18 cellular contexts compared by ENCODE assay signal in the genomic region with DNA sequence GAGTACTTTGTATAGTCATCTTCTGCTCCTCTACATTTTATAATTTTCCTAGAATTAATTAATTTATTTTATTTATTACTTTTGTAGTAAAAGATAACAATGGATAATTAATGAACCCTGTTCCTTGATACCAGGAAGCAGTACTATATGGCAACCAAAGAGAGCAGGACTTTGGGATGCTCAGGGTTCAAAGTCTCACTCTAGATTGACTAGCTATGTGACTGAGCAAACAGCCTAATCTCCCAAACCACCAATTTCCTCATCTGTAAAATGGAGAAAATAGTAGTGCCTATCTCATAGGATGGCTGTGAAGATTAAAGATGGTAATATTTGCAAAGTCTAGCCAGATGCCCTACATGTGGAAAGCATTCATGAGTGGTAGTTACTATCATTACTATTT.
A peak's percentile ranks its signal among the peaks of the same experiment; 100 is the strongest.
DNase-seq lines count a peak whose midpoint lies in the region; ATAC-seq and TF ChIP-seq lines count a peak whose summit lies in the region.
"Had no signal": no experiment of that assay in that cellular context is flagged by ENCODE, and none has a peak within 500 bp of the region (broad histone marks: within the 10 kb centered on the region; RNA-seq: fewer than 3 reads in every experiment).

No MANE protein-coding gene starts in this region.

- H3K9me3 ChIP-seq in Caco-2: no peaks in the 10 kb centered on the region
- H3K9me3 ChIP-seq in colonic mucosa: no peaks in the 10 kb centered on the region
- no peaks in the 10 kb centered on the region for H3K9me3 ChIP-seq in mucosa of descending colon
- H3K9me3 ChIP-seq in right cardiac atrium (ENCODE audit: control insufficient read depth, low read length): no peaks in the 10 kb centered on the region
- H3K9me3 ChIP-seq: A549 had no signal

- ATAC-seq in mucosa of descending colon (peak; percentile 88), right cardiac atrium (no peak)
- ATAC-seq: A549, GM23338, HCT116 had no signal

- intact Hi-C loops in Caco-2 (cut with micrococcal nuclease; ENCODE audit: unreplicated experiment): loop anchor here (2.0 kb wide), 1 partner anchor 24 kb away; no protein-coding TSS in a partner anchor
- intact Hi-C loops in colonic mucosa (cut with DNase I): no loop called here
- intact Hi-C loops in mucosa of descending colon (cut with DNase I, micrococcal nuclease): no loop called here
- intact Hi-C loops in right cardiac atrium (cut with DNase I): no loop called here

- H3K4me3 ChIP-seq in Caco-2 (ENCODE audit: low read depth, low read length): no peak overlapping the region
- no peak overlapping the region for H3K4me3 ChIP-seq in colonic mucosa
- no peak overlapping the region for H3K4me3 ChIP-seq in mucosa of descending colon
- no peak overlapping the region for H3K4me3 ChIP-seq in right cardiac atrium (ENCODE audit: low read length)
- H3K4me3 ChIP-seq: A549, GM23338 had no signal

- H3K9me3 Mint-ChIP-seq in Caco-2 (ENCODE audit: unreplicated experiment): peaks cover 10% of the 10 kb centered on the region
- H3K9me3 Mint-ChIP-seq: CD4-positive, alpha-beta memory T cell; GM23338; H9 had no signal

- CTCF ChIA-PET in Caco-2 (lab: Charles Lee): no interaction called here

- peak; percentile 10 to 38 for DNase-seq in Caco-2
- peak; percentile 38 for DNase-seq in colonic mucosa
- DNase-seq in mucosa of descending colon: peak in 1 of 3 donors; percentile 12
- no peak for DNase-seq in right cardiac atrium
- DNase-seq in activated CD8-positive, alpha-beta memory T cell treated with anti-CD3 and anti-CD28 coated beads for 24 hours: no peak
- no peak for DNase-seq in medulla oblongata (ENCODE audit: extremely low spot score)
- DNase-seq: 8988T; ACHN; C1 segment of cervical spinal cord; CD4-positive, alpha-beta memory T cell; COR-L47; DMS153; DMS79 treated with DMSO at 0.1 percent for 48 hours; GF-D8; H9 had no signal

- H3K27me3 ChIP-seq in Caco-2 (replicated peaks; ENCODE audit: control insufficient read depth, insufficient read depth, low read length): no peaks in the 10 kb centered on the region
- no peaks in the 10 kb centered on the region for H3K27me3 ChIP-seq in colonic mucosa
- H3K27me3 ChIP-seq in right cardiac atrium (ENCODE audit: control insufficient read depth, insufficient read depth): no peaks in the 10 kb centered on the region

- no peak overlapping the region for H3K9ac ChIP-seq in colonic mucosa (ENCODE audit: low read depth in 2 of 2, low read length in 2 of 2)

- no TSS peak for BruUV-seq in Caco-2 (replicated peaks; lab: Mats Ljungman, UMichigan)

- H3K36me3 Mint-ChIP-seq in Caco-2 (ENCODE audit: insufficient read depth, unreplicated experiment): no peaks in the 10 kb centered on the region
- H3K36me3 Mint-ChIP-seq: CD4-positive, alpha-beta memory T cell had no signal

- H3K4me1 Mint-ChIP-seq in Caco-2 (ENCODE audit: low read depth, unreplicated experiment): peaks cover 14% of the 10 kb centered on the region

- H3K4me3 Mint-ChIP-seq in Caco-2 (ENCODE audit: unreplicated experiment): no peak overlapping the region
- H3K4me3 Mint-ChIP-seq: CD4-positive, alpha-beta memory T cell; GM23338; H9 had no signal

- H3K27ac ChIP-seq in colonic mucosa (no peak overlapping the region), right cardiac atrium (ENCODE audit: low read length) (no peak overlapping the region)
- H3K27ac ChIP-seq: A549 had no signal

- H3K4me1 ChIP-seq in Caco-2 (peaks cover 22% of the 10 kb centered on the region), colonic mucosa (no peaks in the 10 kb centered on the region), mucosa of descending colon (ENCODE audit: low read depth) (no peaks in the 10 kb centered on the region), right cardiac atrium (ENCODE audit: control insufficient read depth, insufficient read depth, low read length) (no peaks in the 10 kb centered on the region)
- H3K4me1 ChIP-seq: A549 had no signal

- H3K27me3 Mint-ChIP-seq in Caco-2 (ENCODE audit: insufficient read depth, unreplicated experiment): no peaks in the 10 kb centered on the region
- H3K27me3 Mint-ChIP-seq: CD4-positive, alpha-beta memory T cell had no signal

- no peaks in the 10 kb centered on the region for H3K36me3 ChIP-seq in Caco-2 (ENCODE audit: control insufficient read depth, insufficient read depth, low read length)
- no peaks in the 10 kb centered on the region for H3K36me3 ChIP-seq in colonic mucosa
- no peaks in the 10 kb centered on the region for H3K36me3 ChIP-seq in mucosa of descending colon (ENCODE audit: low read depth)

- POLR2A ChIA-PET in Caco-2 (lab: Charles Lee): no interaction called here

- H3K27ac Mint-ChIP-seq in Caco-2 (ENCODE audit: unreplicated experiment): no peak overlapping the region
- H3K27ac Mint-ChIP-seq: CD4-positive, alpha-beta memory T cell; GM23338; H9 had no signal

- no peak for TF ChIP-seq CTCF in Caco-2 (IDR thresholded peaks at IDR 0.05; ENCODE audit: insufficient read depth in 1 of 2, low read depth in 1 of 2, low read length in 1 of 2, severe bottlenecking in 1 of 2, unreplicated experiment in 1 of 2)
- TF ChIP-seq CTCF in colonic mucosa (IDR thresholded peaks at IDR 0.05): no peak
- TF ChIP-seq CTCF in mucosa of descending colon (IDR thresholded peaks at IDR 0.05): no peak

Comparison
In these comparisons a context has a peak if more than half of its experiments do, and no peak if none do; other contexts are left out.
1. DNase-seq: peak in Caco-2 (2 of 2) and colonic mucosa (single experiment); none in right cardiac atrium (0 of 3), activated CD8-positive, alpha-beta memory T cell treated with anti-CD3 and anti-CD28 coated beads for 24 hours (single experiment) and medulla oblongata (single experiment).